9 cellular contexts compared by ENCODE assay signal in genomic region chr12:22627351-22627750, GRCh38. TPM values are rescaled to one million over a fixed set of nuclear protein-coding genes. Genes with fewer than 3 reads are reported as not detected.
A peak's percentile ranks its signal among the peaks of the same experiment; 100 is the strongest.
DNase-seq lines count a peak whose midpoint lies in the region; ATAC-seq and TF ChIP-seq lines count a peak whose summit lies in the region.
"Had no signal": no experiment of that assay in that cellular context is flagged by ENCODE, and none has a peak within 500 bp of the region (broad histone marks: within the 10 kb centered on the region; RNA-seq: fewer than 3 reads in every experiment).

No MANE protein-coding gene starts in this region.

- TF ChIP-seq CTCF in kidney epithelial cell (IDR thresholded peaks at IDR 0.05; ENCODE audit: insufficient read depth, low read length, poor library complexity, severe bottlenecking) (no peak), tibial nerve (IDR thresholded peaks at IDR 0.05) (no peak)

- no peak for ATAC-seq in activated naive CD8-positive, alpha-beta T cell treated with anti-CD3 and anti-CD28 coated beads, Interleukin-2, amount 10 ng/mL, durations not matched to agents 7 days and 5 days (ENCODE audit: low read depth)
- ATAC-seq in HG03135 (IDR thresholded peaks at IDR 0.05; ENCODE audit: unreplicated experiment) = no peak
- no peak for ATAC-seq in HG03520 (IDR thresholded peaks at IDR 0.05; ENCODE audit: unreplicated experiment)

- peaks cover 3% of the 10 kb centered on the region for H3K27me3 Mint-ChIP-seq in activated naive CD4-positive, alpha-beta T cell treated with anti-CD3 and anti-CD28 coated beads, Interleukin-2, amount 10 ng/mL, durations not matched to agents 7 days and 5 days
- H3K27me3 Mint-ChIP-seq in activated naive CD8-positive, alpha-beta T cell treated with anti-CD3 and anti-CD28 coated beads, Interleukin-2, amount 10 ng/mL, durations not matched to agents 7 days and 5 days = peaks cover 5% of the 10 kb centered on the region

- H3K36me3 ChIP-seq in kidney epithelial cell (ENCODE audit: control insufficient read depth, insufficient read depth, low read length) (no peaks in the 10 kb centered on the region), tibial nerve (no peaks in the 10 kb centered on the region)

- no peaks in the 10 kb centered on the region for H3K9me3 ChIP-seq in tibial nerve

- peaks cover 0 to 48% (median 11%) of the 10 kb centered on the region in 4 donors for H3K4me1 ChIP-seq in tibial nerve

- DNase-seq in activated naive CD4-positive, alpha-beta T cell treated with anti-CD3 and anti-CD28 coated beads, Interleukin-2, amount 10 ng/mL, durations not matched to agents 7 days and 5 days = no peak
- DNase-seq in activated naive CD4-positive, alpha-beta T cell (lab: John Stamatoyannopoulos, UW) = no peak
- no peak for DNase-seq in activated naive CD8-positive, alpha-beta T cell treated with anti-CD3 and anti-CD28 coated beads, Interleukin-2, amount 10 ng/mL, durations not matched to agents 7 days and 5 days
- DNase-seq in kidney epithelial cell (ENCODE audit: low read depth) = no peak
- DNase-seq in tibial nerve (ENCODE audit: low spot score in 2 of 2) = no peak
- DNase-seq in stimulated activated CD4-positive, alpha-beta T cell treated with anti-CD3 and anti-CD28 coated beads, Interleukin-2, amount 100 ng/mL, for 48 hours = no peak
- DNase-seq: GF-D8 had no signal

- no peak for TF ChIP-seq POLR2A in tibial nerve (IDR thresholded peaks at IDR 0.05)

- H3K36me3 Mint-ChIP-seq in activated naive CD4-positive, alpha-beta T cell treated with anti-CD3 and anti-CD28 coated beads, Interleukin-2, amount 10 ng/mL, durations not matched to agents 7 days and 5 days = peaks cover 7% of the 10 kb centered on the region
- peaks cover 2% of the 10 kb centered on the region for H3K36me3 Mint-ChIP-seq in activated naive CD8-positive, alpha-beta T cell treated with anti-CD3 and anti-CD28 coated beads, Interleukin-2, amount 10 ng/mL, durations not matched to agents 7 days and 5 days

- TF ChIP-seq EP300 in tibial nerve (IDR thresholded peaks at IDR 0.05) = no peak

- H3K4me3 ChIP-seq in kidney epithelial cell (ENCODE audit: low read depth, low read length) (peak overlapping the region; percentile 86), tibial nerve (peak overlapping the region in 2 of 4 donors; percentile 69 to 93)

- H3K27ac Mint-ChIP-seq in activated naive CD4-positive, alpha-beta T cell treated with anti-CD3 and anti-CD28 coated beads, Interleukin-2, amount 10 ng/mL, durations not matched to agents 7 days and 5 days = peak overlapping the region; percentile 80
- peak overlapping the region; percentile 15 for H3K27ac Mint-ChIP-seq in activated naive CD8-positive, alpha-beta T cell treated with anti-CD3 and anti-CD28 coated beads, Interleukin-2, amount 10 ng/mL, durations not matched to agents 7 days and 5 days

- H3K9me3 Mint-ChIP-seq in activated naive CD4-positive, alpha-beta T cell treated with anti-CD3 and anti-CD28 coated beads, Interleukin-2, amount 10 ng/mL, durations not matched to agents 7 days and 5 days = peaks cover 2% of the 10 kb centered on the region
- no peaks in the 10 kb centered on the region for H3K9me3 Mint-ChIP-seq in activated naive CD8-positive, alpha-beta T cell treated with anti-CD3 and anti-CD28 coated beads, Interleukin-2, amount 10 ng/mL, durations not matched to agents 7 days and 5 days

- peaks cover 46% of the 10 kb centered on the region for H3K4me1 Mint-ChIP-seq in activated naive CD4-positive, alpha-beta T cell treated with anti-CD3 and anti-CD28 coated beads, Interleukin-2, amount 10 ng/mL, durations not matched to agents 7 days and 5 days
- peaks cover 36% of the 10 kb centered on the region for H3K4me1 Mint-ChIP-seq in activated naive CD8-positive, alpha-beta T cell treated with anti-CD3 and anti-CD28 coated beads, Interleukin-2, amount 10 ng/mL, durations not matched to agents 7 days and 5 days

- H3K4me3 Mint-ChIP-seq in activated naive CD4-positive, alpha-beta T cell treated with anti-CD3 and anti-CD28 coated beads, Interleukin-2, amount 10 ng/mL, durations not matched to agents 7 days and 5 days = peak overlapping the region; percentile 70
- peak overlapping the region; percentile 78 for H3K4me3 Mint-ChIP-seq in activated naive CD8-positive, alpha-beta T cell treated with anti-CD3 and anti-CD28 coated beads, Interleukin-2, amount 10 ng/mL, durations not matched to agents 7 days and 5 days

- WGBS in tibial nerve, 2 donors = 51 to 57% methylated on average over 3 of the region's 3 CpGs

- H3K27ac ChIP-seq in tibial nerve = peak overlapping the region in 3 of 4 donors; percentile 96 to 100 (median 100)

- POLR2A ChIA-PET in activated naive CD8-positive, alpha-beta T cell treated with anti-CD3 and anti-CD28 coated beads, Interleukin-2, amount 10 ng/mL, durations not matched to agents 7 days and 5 days (lab: Charles Lee) = interaction anchor here (1.3 kb wide), 1 partner anchor 83 kb away, joined by 5 read pairs; the partner anchor contains the start of gene C2CD5

- CTCF ChIA-PET in activated naive CD4-positive, alpha-beta T cell treated with anti-CD3 and anti-CD28 coated beads, Interleukin-2, amount 10 ng/mL, durations not matched to agents 7 days and 5 days (lab: Charles Lee) = interaction anchor here (1.9 kb wide), 1 partner anchor 98 kb away, joined by 7 read pairs; no protein-coding TSS in a partner anchor

- H3K27me3 ChIP-seq in kidney epithelial cell (ENCODE audit: control insufficient read depth, insufficient read depth, low read length) (no peaks in the 10 kb centered on the region), tibial nerve (no peaks in the 10 kb centered on the region)

RNA-seq across cellular contexts. Expression of gene ETNK1, which starts 2.4 kb away (rescaled TPM):
- 10 to 100 TPM; 73.0 to 74.0 TPM for total RNA-seq in activated naive CD8-positive, alpha-beta T cell treated with anti-CD3 and anti-CD28 coated beads, Interleukin-2, amount 10 ng/mL, durations not matched to agents 7 days and 5 days
- total RNA-seq in kidney epithelial cell (24.6 and 27.4 TPM in 2 replicates), tibial nerve (10 to 100 TPM; 31.5 to 43.9 (median 36.8) TPM)
